In genomic region chr5:151195622-151196021, GRCh38 we compare ENCODE assay signal across 11 cellular contexts. TPM values are rescaled to one million over a fixed set of nuclear protein-coding genes. Genes with fewer than 3 reads are reported as not detected.
DNase-seq lines count a peak whose midpoint lies in the region; ATAC-seq and TF ChIP-seq lines count a peak whose summit lies in the region.
"Had no signal": no experiment of that assay in that cellular context is flagged by ENCODE, and none has a peak within 500 bp of the region (broad histone marks: within the 10 kb centered on the region; RNA-seq: fewer than 3 reads in every experiment).

No MANE protein-coding gene starts in this region.

- WGBS in esophagus squamous epithelium, 2 donors = 74% methylated on average over 5 of the region's 5 CpGs

- H3K36me3 ChIP-seq in SU-DHL-6 (ENCODE audit: low read length) (peaks cover 77% of the 10 kb centered on the region), esophagus squamous epithelium (peaks cover 0 to 26% (median 0%) of the 10 kb centered on the region in 3 donors)

- H3K4me3 Mint-ChIP-seq in activated naive CD4-positive, alpha-beta T cell treated with anti-CD3 and anti-CD28 coated beads, Interleukin-2, amount 10 ng/mL, durations not matched to agents 7 days and 5 days = no peak overlapping the region
- peak overlapping the region in 1 of 2 donors; percentile 16 for H3K4me3 Mint-ChIP-seq in stimulated activated naive B cell treated with anti-CD40 and anti-IgM and Interleukin-4, amounts not matched to agents 10 μg/mL and 1 μg/mL and 100 μg/mL, for 72 hours

- ATAC-seq in activated naive CD4-positive, alpha-beta T cell treated with anti-CD3 and anti-CD28 coated beads, Interleukin-2, amount 50 U/mL, for 72 hours = no peak
- no peak for ATAC-seq in stimulated activated naive B cell treated with anti-CD40 and anti-IgM and Interleukin-4, amounts not matched to agents 10 μg/mL and 1 μg/mL and 100 μg/mL, for 72 hours (replicated peaks)
- ATAC-seq: HCT116 had no signal

- peaks cover 81% of the 10 kb centered on the region for H3F3A ChIP-seq in SU-DHL-6 (ENCODE audit: insufficient read depth)

- peak overlapping the region; percentile 60 for H3K27ac Mint-ChIP-seq in activated naive CD4-positive, alpha-beta T cell treated with anti-CD3 and anti-CD28 coated beads, Interleukin-2, amount 10 ng/mL, durations not matched to agents 7 days and 5 days
- H3K27ac Mint-ChIP-seq in activated naive CD4-positive, alpha-beta T cell treated with anti-CD3 and anti-CD28 coated beads, Interleukin-2, amount 50 U/mL, for 72 hours = peak overlapping the region in 1 of 2 donors; percentile 80
- peak overlapping the region; percentile 92 for H3K27ac Mint-ChIP-seq in stimulated activated naive B cell treated with anti-CD40 and anti-IgM and Interleukin-4, amounts not matched to agents 10 μg/mL and 1 μg/mL and 100 μg/mL, for 72 hours

- TF ChIP-seq POLR2A in esophagus squamous epithelium (IDR thresholded peaks at IDR 0.05) = no peak

- no peaks in the 10 kb centered on the region for H3K27me3 Mint-ChIP-seq in activated naive CD4-positive, alpha-beta T cell treated with anti-CD3 and anti-CD28 coated beads, Interleukin-2, amount 10 ng/mL, durations not matched to agents 7 days and 5 days
- H3K27me3 Mint-ChIP-seq in stimulated activated naive B cell treated with anti-CD40 and anti-IgM and Interleukin-4, amounts not matched to agents 10 μg/mL and 1 μg/mL and 100 μg/mL, for 72 hours = no peaks in the 10 kb centered on the region

- no peak overlapping the region for H2AFZ ChIP-seq in SU-DHL-6 (ENCODE audit: low read depth, low read length, severe bottlenecking)

- H3K27ac ChIP-seq in SU-DHL-6 (ENCODE audit: low read depth, low read length) (peak overlapping the region; percentile 95), esophagus squamous epithelium (peak overlapping the region in 3 of 4 donors; percentile 38 to 79 (median 76))

- peak overlapping the region; percentile 57 for H3K4me2 ChIP-seq in SU-DHL-6 (ENCODE audit: low read depth, low read length, poor library complexity, severe bottlenecking)

- CTCF ChIA-PET in activated naive CD4-positive, alpha-beta T cell treated with anti-CD3 and anti-CD28 coated beads, Interleukin-2, amount 10 ng/mL, durations not matched to agents 7 days and 5 days (lab: Charles Lee) = no interaction called here

- peaks cover 16% of the 10 kb centered on the region for H3K9me3 Mint-ChIP-seq in activated naive CD4-positive, alpha-beta T cell treated with anti-CD3 and anti-CD28 coated beads, Interleukin-2, amount 10 ng/mL, durations not matched to agents 7 days and 5 days
- H3K9me3 Mint-ChIP-seq in activated naive CD4-positive, alpha-beta T cell treated with anti-CD3 and anti-CD28 coated beads, Interleukin-2, amount 50 U/mL, for 72 hours = peaks cover 7 to 28% of the 10 kb centered on the region in 2 donors
- H3K9me3 Mint-ChIP-seq in stimulated activated naive B cell treated with anti-CD40 and anti-IgM and Interleukin-4, amounts not matched to agents 10 μg/mL and 1 μg/mL and 100 μg/mL, for 72 hours = peaks cover 9 to 13% of the 10 kb centered on the region in 2 donors

- H3K9me3 ChIP-seq in SU-DHL-6 (ENCODE audit: insufficient read depth, low read length) (no peaks in the 10 kb centered on the region; the same call in 1 of the 2 replicates), esophagus squamous epithelium (peaks cover 0 to 3% (median 0%) of the 10 kb centered on the region in 3 donors)

- H3K27me3 ChIP-seq in SU-DHL-6 (ENCODE audit: low read length) (no peaks in the 10 kb centered on the region), esophagus squamous epithelium (no peaks in the 10 kb centered on the region)
- H3K27me3 ChIP-seq: heart left ventricle had no signal

- H3K4me3 ChIP-seq in SU-DHL-6 (ENCODE audit: insufficient read depth, low read length, poor library complexity, severe bottlenecking) (no peak overlapping the region), esophagus squamous epithelium (no peak overlapping the region)
- H3K4me3 ChIP-seq: heart left ventricle had no signal

- peaks cover 0 to 15% (median 14%) of the 10 kb centered on the region in 3 donors for H3K4me1 ChIP-seq in esophagus squamous epithelium

- H3K9me2 ChIP-seq in SU-DHL-6 (replicated peaks; ENCODE audit: insufficient read depth, low read length) = no peaks in the 10 kb centered on the region

- peak overlapping the region; percentile 43 for H3K9ac ChIP-seq in SU-DHL-6 (ENCODE audit: low read length)

- peaks cover 62% of the 10 kb centered on the region for H3K79me2 ChIP-seq in SU-DHL-6 (ENCODE audit: insufficient read depth, low read length)

- TF ChIP-seq CTCF in SU-DHL-6 (IDR thresholded peaks at IDR 0.05; ENCODE audit: insufficient read depth, low read length, poor library complexity, severe bottlenecking) (no peak), esophagus squamous epithelium (IDR thresholded peaks at IDR 0.05) (no peak)

- intact Hi-C loops in esophagus squamous epithelium (cut with DNase I) = no loop called here

- no peaks in the 10 kb centered on the region for H4K20me1 ChIP-seq in SU-DHL-6 (ENCODE audit: low read depth, low read length)

- DNase-seq in activated naive CD4-positive, alpha-beta T cell treated with anti-CD3 and anti-CD28 coated beads, Interleukin-2, amount 10 ng/mL, durations not matched to agents 7 days and 5 days = no peak
- no peak for DNase-seq in activated naive CD4-positive, alpha-beta T cell treated with anti-CD3 and anti-CD28 coated beads, Interleukin-2, amount 50 U/mL, for 72 hours (ENCODE audit: low spot score in 2 of 2)
- DNase-seq in esophagus squamous epithelium (lab: John Stamatoyannopoulos, UW) (no peak), Ammon's horn (ENCODE audit: low spot score) (no peak), NCI-H2107 (lab: John Stamatoyannopoulos, UW) (no peak), SW480 (ENCODE audit: low spot score) (no peak)
- no peak for DNase-seq in stimulated activated naive B cell treated with anti-CD40 and anti-IgM and Interleukin-4, amounts not matched to agents 10 μg/mL and 1 μg/mL and 100 μg/mL, for 72 hours
- DNase-seq: heart left ventricle, NCI-H2171 treated with DMSO at 0.1 percent for 48 hours had no signal

- peaks cover 26% of the 10 kb centered on the region for H3K4me1 Mint-ChIP-seq in activated naive CD4-positive, alpha-beta T cell treated with anti-CD3 and anti-CD28 coated beads, Interleukin-2, amount 10 ng/mL, durations not matched to agents 7 days and 5 days
- H3K4me1 Mint-ChIP-seq in stimulated activated naive B cell treated with anti-CD40 and anti-IgM and Interleukin-4, amounts not matched to agents 10 μg/mL and 1 μg/mL and 100 μg/mL, for 72 hours = peaks cover 37 to 69% of the 10 kb centered on the region in 2 donors

- peaks cover 79% of the 10 kb centered on the region for H3K36me3 Mint-ChIP-seq in activated naive CD4-positive, alpha-beta T cell treated with anti-CD3 and anti-CD28 coated beads, Interleukin-2, amount 10 ng/mL, durations not matched to agents 7 days and 5 days
- peaks cover 25 to 53% of the 10 kb centered on the region in 2 donors for H3K36me3 Mint-ChIP-seq in activated naive CD4-positive, alpha-beta T cell treated with anti-CD3 and anti-CD28 coated beads, Interleukin-2, amount 50 U/mL, for 72 hours
- H3K36me3 Mint-ChIP-seq in stimulated activated naive B cell treated with anti-CD40 and anti-IgM and Interleukin-4, amounts not matched to agents 10 μg/mL and 1 μg/mL and 100 μg/mL, for 72 hours = peaks cover 52 to 84% of the 10 kb centered on the region in 2 donors

RNA-seq across cellular contexts. Expression of gene CCDC69, which starts 28.3 kb away (rescaled TPM):
- total RNA-seq in activated naive CD4-positive, alpha-beta T cell treated with anti-CD3 and anti-CD28 coated beads, Interleukin-2, amount 50 U/mL, for 72 hours = 10 to 100 TPM; 21.0 to 23.8 TPM
- total RNA-seq in esophagus squamous epithelium = 10 to 100 TPM; 10.9 to 87.0 (median 37.8) TPM

RNA-seq across cellular contexts. Expression of gene ANXA6, which starts 38.0 kb away (rescaled TPM):
- 100 to 1,000 TPM; 282 to 356 TPM for total RNA-seq in activated naive CD4-positive, alpha-beta T cell treated with anti-CD3 and anti-CD28 coated beads, Interleukin-2, amount 50 U/mL, for 72 hours
- total RNA-seq in esophagus squamous epithelium = 10 to 100 TPM in 3 of 4 donors, 1 to 10 TPM in 1; 8.6 to 80.3 (median 24.9) TPM

RNA-seq across cellular contexts. Expression of gene GM2A, which starts 57.4 kb away (rescaled TPM):
- 10 to 100 TPM; 36.8 to 85.2 TPM for total RNA-seq in activated naive CD4-positive, alpha-beta T cell treated with anti-CD3 and anti-CD28 coated beads, Interleukin-2, amount 50 U/mL, for 72 hours
- total RNA-seq in esophagus squamous epithelium = 100 to 1,000 TPM in 2 of 4 donors, 10 to 100 TPM in 2; 62.4 to 132 (median 89.7) TPM
